Comparison of ENCODE assay signal across 25 cellular contexts in the genomic region with DNA sequence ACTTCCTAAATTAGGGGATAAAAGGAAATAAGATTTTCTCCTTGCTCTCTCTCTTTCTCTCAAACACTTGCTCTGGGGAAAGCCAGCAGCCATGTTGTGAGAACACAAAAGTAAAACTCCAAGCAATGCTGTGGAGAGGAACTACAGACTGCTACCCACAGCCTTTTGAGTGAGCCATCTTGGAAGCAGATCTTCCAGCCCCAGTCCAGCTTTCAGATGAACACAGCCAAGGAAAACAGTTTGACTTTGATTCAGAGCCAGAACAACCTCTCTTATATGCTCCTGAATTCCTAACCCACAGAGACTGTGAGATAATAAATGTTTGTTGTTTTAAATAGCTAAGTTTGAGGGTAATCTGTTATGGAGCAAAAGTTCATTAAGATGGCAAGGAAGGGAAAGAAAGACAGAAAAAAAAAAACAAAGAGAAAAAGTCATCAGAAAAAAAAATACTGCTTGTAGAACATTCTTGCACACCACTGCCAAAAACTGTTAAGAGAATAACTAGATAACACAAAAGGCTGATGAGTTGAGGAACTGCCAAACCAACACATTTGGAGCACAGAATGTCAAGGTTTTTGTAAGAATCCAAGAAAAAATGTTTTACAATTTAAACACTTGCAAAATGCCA. TPM values are rescaled to one million over a fixed set of nuclear protein-coding genes. Genes with fewer than 3 reads are reported as not detected.
DNase-seq lines count a peak whose midpoint lies in the region; ATAC-seq and TF ChIP-seq lines count a peak whose summit lies in the region.
"Had no signal": no experiment of that assay in that cellular context is flagged by ENCODE, and none has a peak within 500 bp of the region (broad histone marks: within the 10 kb centered on the region; RNA-seq: fewer than 3 reads in every experiment).

No MANE protein-coding gene starts in this region.

- H3K36me3 ChIP-seq in HEK293 (ENCODE audit: control insufficient read depth in 2 of 2, insufficient read depth in 1 of 2, low read length in 2 of 2) (no peaks in the 10 kb centered on the region), aorta (ENCODE audit: control insufficient read depth in 1 of 2, insufficient read depth in 2 of 2, low read length in 1 of 2) (no peaks in the 10 kb centered on the region)
- H3K36me3 ChIP-seq: SJSA1 had no signal

- no peaks in the 10 kb centered on the region for H3K4me1 ChIP-seq in HEK293 (ENCODE audit: control insufficient read depth, insufficient read depth, low read length)
- H3K4me1 ChIP-seq in aorta (ENCODE audit: control insufficient read depth in 1 of 2, insufficient read depth in 2 of 2, low read length in 2 of 2) = no peaks in the 10 kb centered on the region
- H3K4me1 ChIP-seq: Caco-2, SJSA1 had no signal

- ATAC-seq in aorta (ENCODE audit: low FRiP score) (peak; percentile 6), left lobe of liver (no peak), GM19395 (IDR thresholded peaks at IDR 0.05; ENCODE audit: unreplicated experiment) (no peak)
- ATAC-seq: CD8-positive, alpha-beta T cell; HepG2 had no signal

- no peak overlapping the region for H3K27ac ChIP-seq in HEK293 (ENCODE audit: extremely low read depth, low read depth, low read length)
- H3K27ac ChIP-seq in aorta (ENCODE audit: low read depth in 1 of 2, low read length in 2 of 2) = no peak overlapping the region
- H3K27ac ChIP-seq: C4-2B, SJSA1 had no signal

- DNase-seq in astrocyte of the hippocampus (ENCODE audit: low read depth, low spot score) (peak; percentile 58), erythroblast (lab: John Stamatoyannopoulos, UW) (peak; percentile 25 to 40), aorta (no peak), left lobe of liver (ENCODE audit: low spot score) (no peak)
- DNase-seq in activated CD4-positive, alpha-beta T cell treated with anti-CD3 and anti-CD28 coated beads, Interleukin-2, amount 50 U/mL, for 4 hours = no peak
- DNase-seq: Caco-2; CD8-positive, alpha-beta T cell; DMS 273 treated with DMSO at 0.1 percent for 48 hours; DMS79; H7; Kasumi-1; NCI-H1105 treated with DMSO at 0.1 percent for 48 hours; NCI-H146; NCI-H2029; NCI-H446; NCI-H524 treated with DMSO at 0.1 percent for 48 hours; NCI-H774; NK-92 treated with Interleukin-12 subunit alpha and Interleukin-12 subunit beta, amount 100 ng/mL, for 24 hours; Right ventricle myocardium superior; RPMI8226 had no signal

- H3K9me3 ChIP-seq in HEK293 (ENCODE audit: control insufficient read depth, insufficient read depth, low read depth, low read length) (no peaks in the 10 kb centered on the region), aorta (ENCODE audit: control insufficient read depth, low read length) (peaks cover 2% of the 10 kb centered on the region)
- H3K9me3 ChIP-seq: Caco-2 had no signal

- no peak for TF ChIP-seq POLR2A in erythroblast (IDR thresholded peaks at IDR 0.05; ENCODE audit: low read length)

- H3K27me3 ChIP-seq in aorta (ENCODE audit: control insufficient read depth in 1 of 2, insufficient read depth in 2 of 2, low read length in 1 of 2) = no peaks in the 10 kb centered on the region

- intact Hi-C loops in aorta (cut with DNase I) = no loop called here

- POLR2A ChIA-PET in HEK293 (lab: Yijun Ruan, JAX) = no interaction called here

- TF ChIP-seq CTCF in HEK293 (tag by site-specific recombination; IDR thresholded peaks at IDR 0.05) = no peak

- H3K4me3 ChIP-seq in HEK293 (ENCODE audit: low read depth, low read length) = no peak overlapping the region
- H3K4me3 ChIP-seq in aorta (ENCODE audit: low read length in 2 of 2) = no peak overlapping the region
- H3K4me3 ChIP-seq: SJSA1 had no signal

- CTCF ChIA-PET in HEK293 (lab: Yijun Ruan, JAX) = interaction anchor here (0.9 kb wide), 1 partner anchor 35 kb away, joined by 3 read pairs; no protein-coding TSS in a partner anchor

TF ChIP-seq in HEK293, 187 proteins besides CTCF, POLR2A, EP300 and RAD21:
- no peak for TF ChIP-seq ZNF610 (tag by site-specific recombination; IDR thresholded peaks at IDR 0.05; ENCODE audit: borderline replicate concordance)
- no peak for TF ChIP-seq ZNF404 (tag by site-specific recombination; IDR thresholded peaks at IDR 0.05)
- TF ChIP-seq SETDB1 (IDR thresholded peaks at IDR 0.05; ENCODE audit: insufficient read length, low read length) = peak; percentile 15

RNA-seq across cellular contexts. Expression of a gene that starts 20.9 kb away (rescaled TPM):
- total RNA-seq in aorta (1 to 10 TPM; 4.0 to 4.8 TPM), left lobe of liver (2.0 TPM)
- polyA plus RNA-seq in aorta = 1 to 10 TPM; 1.7 to 2.6 TPM
- total RNA-seq: HepG2 had no signal
- polyA plus RNA-seq: HepG2 had no signal

Comparison
In these comparisons a context has a peak if more than half of its experiments do, and no peak if none do; other contexts are left out.
1. DNase-seq: peak in astrocyte of the hippocampus (single experiment) and erythroblast (2 of 2); none in aorta (0 of 2), left lobe of liver (single experiment) and activated CD4-positive, alpha-beta T cell treated with anti-CD3 and anti-CD28 coated beads, Interleukin-2, amount 50 U/mL, for 4 hours (0 of 2).